1 cellular context compared by ENCODE assay signal in genomic region chr10:13161267-13162012, GRCh38.
TF ChIP-seq lines count a peak whose summit lies in the region.

MCM10 (plus strand) TSS chr10:13161558; CDS start chr10:13164203, 2,645 bp downstream.

TF ChIP-seq in GM12878, 131 proteins besides CTCF, POLR2A, EP300 and RAD21 (continued from another document and continues in another):
- no peak for TF ChIP-seq ZBTB33 (IDR thresholded peaks at IDR 0.05)
- peak; percentile 73; the same call in 1 of the 2 replicates for TF ChIP-seq GATAD2B (conservative IDR thresholded peaks at IDR 0.05; ENCODE audit: low read depth)
- TF ChIP-seq ZBTB4 (CRISPR knock-in tag; IDR thresholded peaks at IDR 0.05) = no peak
- no peak for TF ChIP-seq TCF12 (IDR thresholded peaks at IDR 0.05; ENCODE audit: low read depth, low read length)
- TF ChIP-seq ZNF622 (IDR thresholded peaks at IDR 0.05) = no peak
- no peak for TF ChIP-seq ETV6 (conservative IDR thresholded peaks at IDR 0.05 in 1 of 2, IDR thresholded peaks at IDR 0.05 in 1 of 2; ENCODE audit: borderline replicate concordance in 1 of 2, low read depth in 1 of 2)
- peak; percentile 82 for TF ChIP-seq HCFC1 (IDR thresholded peaks at IDR 0.05; ENCODE audit: low read length)
- no peak for TF ChIP-seq JUNB (IDR thresholded peaks at IDR 0.05)
- TF ChIP-seq WRNIP1 (IDR thresholded peaks at IDR 0.05; ENCODE audit: borderline replicate concordance, low read depth, low read length) = no peak
- peak; percentile 99 for TF ChIP-seq SIN3A (IDR thresholded peaks at IDR 0.05; ENCODE audit: low read depth, low read length)
- 0 out of 2 replicates have a peak, but pooled peaks have one; percentile 56 for TF ChIP-seq ELK1 (IDR thresholded peaks at IDR 0.05; ENCODE audit: low read depth, low read length)
- no peak for TF ChIP-seq ZBTB11 (CRISPR knock-in tag; IDR thresholded peaks at IDR 0.05)
- TF ChIP-seq NR2F1 (conservative IDR thresholded peaks at IDR 0.05) = peak; percentile 13; the same call in 1 of the 2 replicates
- TF ChIP-seq HDAC2 (IDR thresholded peaks at IDR 0.05) = peak; percentile 95
- TF ChIP-seq SMAD5 (IDR thresholded peaks at IDR 0.05; ENCODE audit: low read depth) = no peak
- TF ChIP-seq IKZF1 (conservative IDR thresholded peaks at IDR 0.05) = peak; percentile 95
- TF ChIP-seq MAX (IDR thresholded peaks at IDR 0.05; ENCODE audit: low read depth, low read length) = peak; percentile 64
- no peak for TF ChIP-seq PAX5 (IDR thresholded peaks at IDR 0.05; ENCODE audit: borderline replicate concordance, low read depth, low read length)
- no peak for TF ChIP-seq ASH2L (IDR thresholded peaks at IDR 0.05; ENCODE audit: borderline replicate concordance, low read depth)
- TF ChIP-seq LARP7 (IDR thresholded peaks at IDR 0.05) = no peak; the same call in 1 of the 2 replicates
- TF ChIP-seq SIX5 (IDR thresholded peaks at IDR 0.05; ENCODE audit: low read depth, low read length, severe bottlenecking) = peak; percentile 70
- TF ChIP-seq MEF2B (IDR thresholded peaks at IDR 0.05; ENCODE audit: partially characterized antibody, poor library complexity, severe bottlenecking) = no peak
- no peak for TF ChIP-seq FOXK2 (IDR thresholded peaks at IDR 0.05)
- no peak for TF ChIP-seq USF2 (IDR thresholded peaks at IDR 0.05; ENCODE audit: borderline replicate concordance, low read depth, low read length)
- TF ChIP-seq TARDBP (IDR thresholded peaks at IDR 0.05; ENCODE audit: borderline replicate concordance) = no peak
- peak; percentile 84 for TF ChIP-seq GABPA (IDR thresholded peaks at IDR 0.05; ENCODE audit: low read depth)
- peak; percentile 88 for TF ChIP-seq EED (IDR thresholded peaks at IDR 0.05; ENCODE audit: low read depth)
- TF ChIP-seq ZBED1 (IDR thresholded peaks at IDR 0.05; ENCODE audit: borderline replicate concordance) = no peak
- no peak for TF ChIP-seq CHD1 (IDR thresholded peaks at IDR 0.05; ENCODE audit: low read depth, low read length)
- TF ChIP-seq ZNF24 (IDR thresholded peaks at IDR 0.05) = peak; percentile 93
- peak; percentile 98 for TF ChIP-seq CREB1 (IDR thresholded peaks at IDR 0.05; ENCODE audit: low read depth)
- no peak for TF ChIP-seq CEBPZ (IDR thresholded peaks at IDR 0.05; ENCODE audit: low read depth, low read length)
- no peak for TF ChIP-seq PML (IDR thresholded peaks at IDR 0.05; ENCODE audit: low read length)
- TF ChIP-seq BHLHE40 (IDR thresholded peaks at IDR 0.05; ENCODE audit: borderline replicate concordance in 1 of 2, low read depth in 2 of 2, low read length in 1 of 2) = peak; percentile 47 to 79; a peak in 3 of 4 replicates
- no peak for TF ChIP-seq NFIC (IDR thresholded peaks at IDR 0.05; ENCODE audit: low read depth, low read length)
- no peak for TF ChIP-seq HDAC6 (IDR thresholded peaks at IDR 0.05; ENCODE audit: unreplicated experiment)
- TF ChIP-seq YY1 (IDR thresholded peaks at IDR 0.05; ENCODE audit: low read depth, low read length) = peak; percentile 100
- peak; percentile 91 to 93 for TF ChIP-seq IKZF2 (IDR thresholded peaks at IDR 0.05)
- no peak for TF ChIP-seq BCL3 (IDR thresholded peaks at IDR 0.05; ENCODE audit: borderline replicate concordance, insufficient read depth, low read depth, low read length, poor library complexity, severe bottlenecking)
- TF ChIP-seq FOXM1 (IDR thresholded peaks at IDR 0.05; ENCODE audit: low read depth, low read length) = peak; percentile 12; the same call in 1 of the 2 replicates
- peak; percentile 66; the same call in 1 of the 2 replicates for TF ChIP-seq SMC3 (IDR thresholded peaks at IDR 0.05; ENCODE audit: borderline replicate concordance, low read length)
- TF ChIP-seq MYC (IDR thresholded peaks at IDR 0.05; ENCODE audit: insufficient read depth, insufficient read length, insufficient replicate concordance, low read length, severe bottlenecking) = no peak
- TF ChIP-seq HSF1 (IDR thresholded peaks at IDR 0.05; ENCODE audit: low read depth, low read length) = no peak
- no peak for TF ChIP-seq SUPT20H (IDR thresholded peaks at IDR 0.05; ENCODE audit: borderline replicate concordance, control insufficient read depth, low read depth, low read length)
